ENCODE assay signal across 8 cellular contexts in the genomic region with DNA sequence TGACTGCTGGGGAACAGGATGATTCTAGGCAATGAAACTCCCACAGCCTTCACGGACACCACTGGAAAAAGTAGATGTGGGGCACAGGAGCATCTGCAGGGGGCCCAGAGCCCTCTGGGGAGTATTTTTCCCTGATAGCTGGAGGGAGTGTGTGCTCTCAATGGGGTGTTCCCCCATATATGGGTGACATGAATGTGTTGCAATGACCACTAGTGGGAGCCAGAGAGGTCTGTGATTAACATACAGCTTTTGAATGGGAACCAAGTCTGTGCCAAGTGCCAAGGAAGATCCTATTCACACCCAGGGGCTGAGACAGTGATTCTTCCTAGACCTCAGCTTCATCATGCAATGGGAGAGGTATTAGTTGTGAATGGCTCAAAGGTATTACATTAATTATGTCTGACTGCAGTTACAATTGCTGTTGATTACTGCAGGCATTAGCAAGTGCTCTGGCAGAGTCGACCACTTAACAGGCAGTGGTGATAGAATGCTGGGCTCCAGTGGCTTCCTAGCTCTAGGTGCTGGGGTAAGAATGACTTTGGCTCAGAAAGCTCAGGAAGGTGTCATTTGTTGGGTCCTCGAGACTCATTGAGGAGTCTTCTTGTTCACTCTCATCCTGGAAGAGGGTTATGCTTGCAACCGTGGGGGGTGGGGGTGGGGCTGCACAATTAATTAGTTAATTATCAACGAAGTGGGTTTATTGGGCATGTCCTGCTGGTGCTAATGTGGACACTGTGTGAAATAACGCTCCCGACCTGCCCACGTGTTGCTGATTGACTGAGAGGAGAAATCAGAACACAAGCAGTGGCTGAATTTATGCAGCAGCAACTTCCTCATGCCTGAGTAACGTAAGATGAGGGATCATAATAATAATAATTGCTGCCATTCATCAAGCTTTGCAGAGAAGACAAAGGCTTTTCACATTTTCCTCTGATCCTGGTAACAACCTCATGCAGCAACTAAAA.
DNase-seq lines count a peak whose midpoint lies in the region; ATAC-seq and TF ChIP-seq lines count a peak whose summit lies in the region.

No MANE protein-coding gene starts in this region.

- intact Hi-C loops in activated CD4-positive, alpha-beta memory T cell treated with anti-CD3 and anti-CD28 coated beads for 36 hours (cut with micrococcal nuclease), result loop anchor here (10.0 kb wide), 1 partner anchor 835 kb away; a partner anchor contains a TSS
- intact Hi-C loops in natural killer cell (cut with micrococcal nuclease) (no loop called here), uterus (cut with DNase I; ENCODE audit: low total_unique reads) (no loop called here)

- ATAC-seq in HG02678 (IDR thresholded peaks at IDR 0.05; ENCODE audit: unreplicated experiment) (peak; percentile 73), natural killer cell (peak; percentile 82 to 91 (median 85))

- no peak overlapping the region for H3K27ac ChIP-seq in uterus

- peaks cover 2% of the 10 kb centered on the region for H3K4me1 Mint-ChIP-seq in activated CD4-positive, alpha-beta memory T cell treated with anti-CD3 and anti-CD28 coated beads for 36 hours (ENCODE audit: low read depth)
- peaks cover 22 to 40% of the 10 kb centered on the region in 2 donors for H3K4me1 Mint-ChIP-seq in natural killer cell

- no peak overlapping the region for H3K27ac Mint-ChIP-seq in activated CD4-positive, alpha-beta memory T cell treated with anti-CD3 and anti-CD28 coated beads for 36 hours
- H3K27ac Mint-ChIP-seq in natural killer cell, result no peak overlapping the region

- no peaks in the 10 kb centered on the region for H3K36me3 ChIP-seq in uterus

- CTCF ChIA-PET in activated CD4-positive, alpha-beta memory T cell treated with anti-CD3 and anti-CD28 coated beads for 36 hours (lab: Charles Lee), result interaction anchor here (0.6 to 4.8 kb wide), 20 partner anchors 10 to 763 kb away, joined by 3 to 51 read pairs (median 3); no protein-coding TSS in a partner anchor

- H3K9me3 ChIP-seq in uterus, result no peaks in the 10 kb centered on the region

- H3K36me3 Mint-ChIP-seq in activated CD4-positive, alpha-beta memory T cell treated with anti-CD3 and anti-CD28 coated beads for 36 hours, result no peaks in the 10 kb centered on the region
- H3K36me3 Mint-ChIP-seq in natural killer cell, result no peaks in the 10 kb centered on the region

- no peaks in the 10 kb centered on the region for H3K27me3 ChIP-seq in uterus

- no peak for TF ChIP-seq POLR2A in uterus (IDR thresholded peaks at IDR 0.05)

- H3K4me3 ChIP-seq in uterus, result no peak overlapping the region

- TF ChIP-seq CTCF in natural killer cell (IDR thresholded peaks at IDR 0.05) (peak; percentile 81), uterus (IDR thresholded peaks at IDR 0.05) (peak; percentile 26 to 53 (median 38))

- POLR2A ChIA-PET in activated CD4-positive, alpha-beta memory T cell treated with anti-CD3 and anti-CD28 coated beads for 36 hours (lab: Charles Lee), result no interaction called here

- H3K9me3 Mint-ChIP-seq in activated CD4-positive, alpha-beta memory T cell treated with anti-CD3 and anti-CD28 coated beads for 36 hours, result no peaks in the 10 kb centered on the region
- no peaks in the 10 kb centered on the region for H3K9me3 Mint-ChIP-seq in natural killer cell

- peak; percentile 15 for DNase-seq in NK-92 treated with Interleukin-12 subunit alpha and Interleukin-12 subunit beta, amount 100 ng/mL, for 24 hours (lab: John Stamatoyannopoulos, UW)
- no peak for DNase-seq in NK-92 (lab: John Stamatoyannopoulos, UW; ENCODE audit: unreplicated experiment)
- peak; percentile 58 for DNase-seq in NCI-H2171 treated with DMSO at 0.1 percent for 48 hours (lab: John Stamatoyannopoulos, UW)
- peak; percentile 41 for DNase-seq in activated CD4-positive, alpha-beta memory T cell treated with anti-CD3 and anti-CD28 coated beads for 36 hours
- peak; percentile 48 for DNase-seq in fibroblast of gingiva (ENCODE audit: low read depth)
- no peak for DNase-seq in natural killer cell
- DNase-seq in uterus, result peak in 1 of 2 donors; percentile 27

- H3K4me1 ChIP-seq in uterus, result no peaks in the 10 kb centered on the region

- H3K27me3 Mint-ChIP-seq in activated CD4-positive, alpha-beta memory T cell treated with anti-CD3 and anti-CD28 coated beads for 36 hours, result peaks cover 21% of the 10 kb centered on the region
- H3K27me3 Mint-ChIP-seq in natural killer cell (ENCODE audit: low read depth in 2 of 2), result peaks cover 17 to 47% of the 10 kb centered on the region in 2 donors

- no peak overlapping the region for H3K4me3 Mint-ChIP-seq in activated CD4-positive, alpha-beta memory T cell treated with anti-CD3 and anti-CD28 coated beads for 36 hours
- no peak overlapping the region for H3K4me3 Mint-ChIP-seq in natural killer cell

Comparison
In these comparisons a context has a peak if more than half of its experiments do, and no peak if none do; other contexts are left out.
1. DNase-seq: peak in NK-92 treated with Interleukin-12 subunit alpha and Interleukin-12 subunit beta, amount 100 ng/mL, for 24 hours (single experiment), NCI-H2171 treated with DMSO at 0.1 percent for 48 hours (single experiment), activated CD4-positive, alpha-beta memory T cell treated with anti-CD3 and anti-CD28 coated beads for 36 hours (single experiment) and fibroblast of gingiva (single experiment); none in NK-92 (single experiment) and natural killer cell (single experiment).